ENCODE assay signal across 8 cellular contexts in the genomic region with DNA sequence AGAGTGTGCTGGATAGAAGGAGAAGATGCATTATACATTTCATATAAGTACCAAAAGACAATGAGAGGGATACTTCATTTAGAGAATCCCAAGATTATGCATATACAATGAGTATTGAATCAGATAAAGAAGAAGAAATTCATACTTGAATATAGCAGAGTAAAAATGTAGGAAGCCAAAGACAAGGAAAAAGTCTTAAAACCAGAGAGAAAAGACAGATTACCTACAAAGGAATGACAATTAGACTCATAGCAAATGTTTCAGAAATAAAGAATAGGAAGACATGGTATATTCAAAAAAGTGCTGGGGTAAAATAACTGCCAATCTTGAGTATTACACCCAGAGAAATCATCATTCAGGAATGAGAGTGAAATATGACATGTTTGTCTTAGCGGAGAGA.
"Had no signal": no experiment of that assay in that cellular context is flagged by ENCODE, and none has a peak within 500 bp of the region (broad histone marks: within the 10 kb centered on the region; RNA-seq: fewer than 3 reads in every experiment).

No MANE protein-coding gene starts in this region.

- FAIRE-seq: G401.6, GM12878, GM12891, GM12892, GM18507, GM19239 had no signal

- DNase-seq: GDM1, GF-D8 had no signal

- ATAC-seq: GM12878 had no signal

- H3K4me3 ChIP-seq: GM12878 had no signal
